1 cellular context compared by ENCODE assay signal in the genomic region with DNA sequence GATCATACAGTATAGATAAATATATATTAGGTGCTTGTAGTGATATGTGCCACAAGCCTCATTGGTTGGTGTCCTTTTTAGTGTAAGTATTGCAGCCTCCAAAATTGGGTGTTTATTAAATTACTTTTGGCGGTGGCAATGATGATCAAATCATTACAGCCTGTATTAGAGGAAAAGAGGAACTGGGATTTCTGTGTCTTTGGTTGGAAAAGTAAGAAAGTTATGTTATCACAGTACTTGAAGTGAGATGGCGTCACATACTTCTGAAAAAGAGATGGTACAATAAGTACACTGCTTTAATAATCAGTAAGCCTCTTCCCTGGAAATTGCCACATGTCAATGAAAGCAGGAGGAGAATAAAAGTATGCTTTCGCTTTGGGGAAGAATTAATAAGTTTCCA.
TF ChIP-seq lines count a peak whose summit lies in the region.

No MANE protein-coding gene starts in this region.

TF ChIP-seq in HepG2, 621 proteins besides CTCF, POLR2A, EP300 and RAD21:
- TF ChIP-seq, protein P1, sequence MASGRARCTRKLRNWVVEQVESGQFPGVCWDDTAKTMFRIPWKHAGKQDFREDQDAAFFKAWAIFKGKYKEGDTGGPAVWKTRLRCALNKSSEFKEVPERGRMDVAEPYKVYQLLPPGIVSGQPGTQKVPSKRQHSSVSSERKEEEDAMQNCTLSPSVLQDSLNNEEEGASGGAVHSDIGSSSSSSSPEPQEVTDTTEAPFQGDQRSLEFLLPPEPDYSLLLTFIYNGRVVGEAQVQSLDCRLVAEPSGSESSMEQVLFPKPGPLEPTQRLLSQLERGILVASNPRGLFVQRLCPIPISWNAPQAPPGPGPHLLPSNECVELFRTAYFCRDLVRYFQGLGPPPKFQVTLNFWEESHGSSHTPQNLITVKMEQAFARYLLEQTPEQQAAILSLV (CRISPR knock-in tag; IDR thresholded peaks at IDR 0.05; ENCODE audit: borderline replicate concordance), result no peak
- TF ChIP-seq SRY (CRISPR knock-in tag; IDR thresholded peaks at IDR 0.05), result peak; percentile 10; the same call in 1 of the 2 replicates
